Comparison of ENCODE assay signal across 14 cellular contexts in genomic region chr3:64008017-64008416, GRCh38. TPM values are rescaled to one million over a fixed set of nuclear protein-coding genes. Genes with fewer than 3 reads are reported as not detected.
A peak's percentile ranks its signal among the peaks of the same experiment; 100 is the strongest.
DNase-seq lines count a peak whose midpoint lies in the region; TF ChIP-seq lines count a peak whose summit lies in the region.
"Had no signal": no experiment of that assay in that cellular context is flagged by ENCODE, and none has a peak within 500 bp of the region (broad histone marks: within the 10 kb centered on the region; RNA-seq: fewer than 3 reads in every experiment).

No MANE protein-coding gene starts in this region.

- intact Hi-C loops in CD4-positive, alpha-beta memory T cell (cut with micrococcal nuclease) = no loop called here
- intact Hi-C loops in ascending aorta (cut with DNase I) = no loop called here

- H3K9me3 ChIP-seq in BLaER1 treated with 17β-estradiol and CSF1 and Interleukin-3, amounts not matched to agents 10 nM and 100 nM (replicated peaks in 1 of 11) = no peaks in the 10 kb centered on the region
- H3K9me3 ChIP-seq in CD4-positive, alpha-beta memory T cell (ENCODE audit: control insufficient read depth in 1 of 2, low read length in 2 of 2) = no peaks in the 10 kb centered on the region
- H3K9me3 ChIP-seq in ascending aorta = no peaks in the 10 kb centered on the region
- H3K9me3 ChIP-seq: MG63, SK-N-SH had no signal

- H3K4me3 ChIP-seq in BLaER1 treated with 17β-estradiol and CSF1 and Interleukin-3, amounts not matched to agents 10 nM and 100 nM = no peak overlapping the region
- no peak overlapping the region for H3K4me3 ChIP-seq in CD4-positive, alpha-beta memory T cell (ENCODE audit: low read length in 2 of 2)
- H3K4me3 ChIP-seq in ascending aorta = no peak overlapping the region
- H3K4me3 ChIP-seq: MG63 had no signal

- peak overlapping the region; percentile 2 to 80 (median 67); a peak in 21 of 22 replicates for H3K27ac ChIP-seq in BLaER1 treated with 17β-estradiol and CSF1 and Interleukin-3, amounts not matched to agents 10 nM and 100 nM
- peak overlapping the region; percentile 16 for H3K27ac ChIP-seq in CD4-positive, alpha-beta memory T cell (ENCODE audit: low read depth, low read length)
- H3K27ac ChIP-seq in ascending aorta = peak overlapping the region; percentile 19 to 56
- H3K27ac ChIP-seq: KMS-11 had no signal

- peak overlapping the region; percentile 55 to 83 (median 69) for H3K4me2 ChIP-seq in BLaER1 treated with 17β-estradiol and CSF1 and Interleukin-3, amounts not matched to agents 10 nM and 100 nM
- H3K4me2 ChIP-seq: KMS-11, SK-N-SH had no signal

- peak overlapping the region in 2 of 7 donors; percentile 10 to 78 for H3K27ac Mint-ChIP-seq in CD4-positive, alpha-beta memory T cell
- H3K27ac Mint-ChIP-seq in nephron = peak overlapping the region in 2 of 3 experiments; percentile 6 to 63

- no peak for TF ChIP-seq CTCF in ascending aorta (IDR thresholded peaks at IDR 0.05)
- no peak for TF ChIP-seq CTCF in nephron (IDR thresholded peaks at IDR 0.05; ENCODE audit: unreplicated experiment in 3 of 3)

- no peaks in the 10 kb centered on the region for H3K9me3 Mint-ChIP-seq in CD4-positive, alpha-beta memory T cell
- no peaks in the 10 kb centered on the region for H3K9me3 Mint-ChIP-seq in nephron

- H3K27me3 Mint-ChIP-seq in CD4-positive, alpha-beta memory T cell = no peaks in the 10 kb centered on the region
- H3K27me3 Mint-ChIP-seq in nephron (ENCODE audit: low read depth) = no peaks in the 10 kb centered on the region

- peaks cover 18 to 30% (median 25%) of the 10 kb centered on the region in 10 experiments for H3K4me1 ChIP-seq in BLaER1 treated with 17β-estradiol and CSF1 and Interleukin-3, amounts not matched to agents 10 nM and 100 nM
- H3K4me1 ChIP-seq in CD4-positive, alpha-beta memory T cell (ENCODE audit: insufficient read depth, low read length) = no peaks in the 10 kb centered on the region
- peaks cover 0 to 2% of the 10 kb centered on the region in 2 donors for H3K4me1 ChIP-seq in ascending aorta

- DNase-seq in CD4-positive, alpha-beta memory T cell = no peak
- DNase-seq in ascending aorta (ENCODE audit: low spot score in 2 of 2) = no peak
- DNase-seq in COR-L47 (lab: John Stamatoyannopoulos, UW) = no peak
- DNase-seq in cerebellum (ENCODE audit: low spot score) = no peak
- DNase-seq in SHP77 (lab: John Stamatoyannopoulos, UW) = no peak
- DNase-seq: DND-41, MG63, NCI-H1092 treated with DMSO at 0.1 percent for 48 hours, NCI-H1694, NCI-H345, SK-N-SH had no signal

- peak overlapping the region in 10 of 11 experiments; percentile 28 to 57 (median 46); a peak in 17 of 22 replicates for H3K9ac ChIP-seq in BLaER1 treated with 17β-estradiol and CSF1 and Interleukin-3, amounts not matched to agents 10 nM and 100 nM
- H3K9ac ChIP-seq: KMS-11, SK-N-SH had no signal

- H3K4me3 Mint-ChIP-seq in CD4-positive, alpha-beta memory T cell = no peak overlapping the region
- no peak overlapping the region for H3K4me3 Mint-ChIP-seq in nephron

- peaks cover 39 to 43% of the 10 kb centered on the region in 2 donors for H3K36me3 Mint-ChIP-seq in CD4-positive, alpha-beta memory T cell
- H3K36me3 Mint-ChIP-seq in nephron (ENCODE audit: low read depth) = peaks cover 47% of the 10 kb centered on the region

- no peaks in the 10 kb centered on the region for H3K27me3 ChIP-seq in BLaER1 treated with 17β-estradiol and CSF1 and Interleukin-3, amounts not matched to agents 10 nM and 100 nM
- H3K27me3 ChIP-seq in CD4-positive, alpha-beta memory T cell (ENCODE audit: insufficient read depth, low read length) = no peaks in the 10 kb centered on the region
- H3K27me3 ChIP-seq in ascending aorta = no peaks in the 10 kb centered on the region
- H3K27me3 ChIP-seq: MG63 had no signal

- POLR2A ChIA-PET in CD4-positive, alpha-beta memory T cell (lab: Charles Lee; ENCODE audit: partially characterized antibody) = interaction anchor here (0.7 to 6.4 kb wide), 7 partner anchors 14 to 44 kb away, joined by 3 to 29 read pairs (median 4); partner anchors contain the start of gene PSMD6

- H3K4me1 Mint-ChIP-seq in CD4-positive, alpha-beta memory T cell = peaks cover 9 to 18% (median 11%) of the 10 kb centered on the region in 4 donors
- H3K4me1 Mint-ChIP-seq in nephron = peaks cover 16% of the 10 kb centered on the region

- CTCF ChIA-PET in CD4-positive, alpha-beta memory T cell (lab: Charles Lee; ENCODE audit: partially characterized antibody) = interaction anchor here (1.0 to 5.1 kb wide), 10 partner anchors 9 to 47 kb away, joined by 3 to 36 read pairs (median 6); partner anchors contain the start of gene PSMD6

- H3K36me3 ChIP-seq in BLaER1 treated with 17β-estradiol and CSF1 and Interleukin-3, amounts not matched to agents 10 nM and 100 nM = peaks cover 93 to 100% (median 98%) of the 10 kb centered on the region in 11 experiments
- peaks cover 92% of the 10 kb centered on the region for H3K36me3 ChIP-seq in CD4-positive, alpha-beta memory T cell (ENCODE audit: insufficient read depth, low read length)
- H3K36me3 ChIP-seq in ascending aorta = peaks cover 20 to 77% of the 10 kb centered on the region in 2 donors

- peaks cover 4 to 61% (median 23%) of the 10 kb centered on the region in 11 experiments; a peak in 15 of 22 replicates for H4K20me1 ChIP-seq in BLaER1 treated with 17β-estradiol and CSF1 and Interleukin-3, amounts not matched to agents 10 nM and 100 nM

RNA-seq across cellular contexts. Expression of gene PSMD6, which starts 15.3 kb away (rescaled TPM):
- total RNA-seq in CD4-positive, alpha-beta memory T cell = 10 to 100 TPM; 65.7 to 68.1 TPM
- 100 to 1,000 TPM; 127 to 152 TPM for polyA plus RNA-seq in CD4-positive, alpha-beta memory T cell
- 49.2 TPM for total RNA-seq in ascending aorta
- 66.7 TPM for total RNA-seq in cerebellum

Comparison
In these comparisons a context has a peak if more than half of its experiments do, and no peak if none do; other contexts are left out.
1. H3K27ac ChIP-seq: peak in every context shown above with its lines; median percentile 67 in BLaER1 treated with 17β-estradiol and CSF1 and Interleukin-3, amounts not matched to agents 10 nM and 100 nM; 38 in ascending aorta; 16 in CD4-positive, alpha-beta memory T cell.